8 cellular contexts compared by ENCODE assay signal in genomic region chr3:4978259-4978965, GRCh38. TPM values are rescaled to one million over a fixed set of nuclear protein-coding genes. Genes with fewer than 3 reads are reported as not detected.
DNase-seq lines count a peak whose midpoint lies in the region; ATAC-seq and TF ChIP-seq lines count a peak whose summit lies in the region.

No MANE protein-coding gene starts in this region.

- POLR2A ChIA-PET in AG04449 (lab: Yijun Ruan, JAX) = interaction anchor here (0.8 to 3.6 kb wide), 16 partner anchors 9 to 267 kb away, joined by 3 to 31 read pairs (median 4); no protein-coding TSS in a partner anchor

- peak overlapping the region; percentile 89 to 96 for H3K9ac ChIP-seq in colonic mucosa (ENCODE audit: low read depth in 2 of 2, low read length in 2 of 2)

- H3K27me3 ChIP-seq in colonic mucosa = no peaks in the 10 kb centered on the region

- ATAC-seq in GM18519 (IDR thresholded peaks at IDR 0.05; ENCODE audit: low FRiP score, unreplicated experiment) (peak; percentile 32), HG03045 (IDR thresholded peaks at IDR 0.05; ENCODE audit: unreplicated experiment) (peak; percentile 51)

- no peaks in the 10 kb centered on the region for H3K9me3 ChIP-seq in colonic mucosa

- H3K27ac ChIP-seq in colonic mucosa = peak overlapping the region; percentile 95

- peak; percentile 94 for DNase-seq in AG04449 (ENCODE audit: low read depth, low spot score)
- DNase-seq in NCI-H2227 (lab: John Stamatoyannopoulos, UW; ENCODE audit: unreplicated experiment) = peak; percentile 92
- peak; percentile 83 for DNase-seq in activated CD4-positive, CD25-positive, alpha-beta regulatory T cell treated with anti-CD3 and anti-CD28 coated beads, Interleukin-2, amount 50 U/mL, for 72 hours
- peak; percentile 97 for DNase-seq in colonic mucosa
- peak; percentile 99 for DNase-seq in left kidney (ENCODE audit: low read depth, low spot score)
- DNase-seq in stimulated activated CD4-positive, alpha-beta T cell treated with anti-CD3 and anti-CD28 coated beads, Interleukin-1b, Interleukin-23, amount 100 ng/mL, for 24 hours (ENCODE audit: low read depth in 4 of 4, low spot score in 1 of 4) = peak in 3 of 4 experiments; percentile 50 to 93 (median 66)

- intact Hi-C loops in colonic mucosa (cut with DNase I) = loop anchor here (5.0 kb wide), 2 partner anchors 151 to 256 kb away; no protein-coding TSS in a partner anchor

- CTCF ChIA-PET in AG04449 (lab: Yijun Ruan, JAX) = interaction anchor here (0.6 to 17.4 kb wide), 16 partner anchors 9 to 322 kb away, joined by 3 to 411 read pairs (median 4); no protein-coding TSS in a partner anchor

- peaks cover 6% of the 10 kb centered on the region for H3K4me1 ChIP-seq in colonic mucosa

- H3K4me3 ChIP-seq in AG04449 (ENCODE audit: low read depth, low read length) (peak overlapping the region; percentile 99), colonic mucosa (peak overlapping the region; percentile 39)

- no peaks in the 10 kb centered on the region for H3K36me3 ChIP-seq in colonic mucosa

- TF ChIP-seq CTCF in AG04449 (IDR thresholded peaks at IDR 0.05; ENCODE audit: insufficient read depth, low read length, missing control alignments) = no peak
- no peak for TF ChIP-seq CTCF in colonic mucosa (IDR thresholded peaks at IDR 0.05)

RNA-seq across cellular contexts. Expression of gene BHLHE40, which starts 0.8 kb away (rescaled TPM):
- total RNA-seq in colonic mucosa = 10 to 100 TPM; 25.2 to 66.0 TPM

Comparison
In these comparisons a context has a peak if more than half of its experiments do, and no peak if none do; other contexts are left out.
1. Peak in every context shown above with its lines: DNase-seq, ATAC-seq, H3K4me3 ChIP-seq and H3K27ac ChIP-seq.